8 cellular contexts compared by ENCODE assay signal in the genomic region with DNA sequence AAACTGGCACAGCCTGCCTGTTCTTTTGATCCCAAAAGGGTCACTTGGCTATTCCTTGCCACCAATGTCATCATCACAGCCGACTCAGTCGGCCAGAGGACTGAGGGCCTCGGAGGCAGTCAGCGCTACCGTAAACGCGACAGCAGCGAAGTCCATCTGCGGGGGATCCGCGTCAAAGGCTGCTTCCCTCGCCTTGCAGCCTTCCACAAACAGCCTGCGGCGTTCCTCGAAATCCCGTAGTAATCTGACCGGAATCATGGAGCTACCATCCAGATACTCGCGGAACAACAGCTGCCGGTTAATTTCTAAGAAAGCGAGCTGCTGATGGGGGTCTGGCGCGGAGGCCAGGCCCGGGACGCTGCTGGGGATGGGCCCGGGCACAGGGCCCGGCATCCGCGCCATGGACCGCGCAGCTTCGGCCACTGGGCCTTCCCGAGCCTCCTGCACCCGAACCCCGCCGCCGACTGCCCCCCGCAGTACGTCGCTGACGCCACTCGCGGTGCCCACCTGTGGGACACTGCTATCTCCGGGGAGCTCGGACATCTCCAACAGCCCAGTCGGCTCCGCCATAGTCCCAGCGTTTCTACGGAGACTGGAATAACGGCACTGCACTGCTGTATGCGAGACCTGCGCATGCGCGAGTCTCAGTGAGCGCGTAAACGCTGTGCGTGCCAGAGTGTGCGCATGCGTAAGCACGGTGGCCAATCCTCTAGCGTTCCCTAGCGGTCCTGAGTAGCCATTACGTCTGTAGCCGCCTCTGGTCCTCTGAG.
DNase-seq lines count a peak whose midpoint lies in the region; ATAC-seq, FAIRE-seq and TF ChIP-seq lines count a peak whose summit lies in the region.

A gene with protein sequence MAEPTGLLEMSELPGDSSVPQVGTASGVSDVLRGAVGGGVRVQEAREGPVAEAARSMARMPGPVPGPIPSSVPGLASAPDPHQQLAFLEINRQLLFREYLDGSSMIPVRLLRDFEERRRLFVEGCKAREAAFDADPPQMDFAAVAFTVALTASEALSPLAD (minus strand): TSS at position 620 of the 770 bp plus-strand sequence. CDS start 50 bp downstream, at position 570.

- H3K27me3 Mint-ChIP-seq in T-helper 2 cell treated with Interferon-gamma antibody and Interleukin-4, amounts not matched to agents 5 μg/mL and 100 μg/mL, for 36 hours (ENCODE audit: low read depth) = no peaks in the 10 kb centered on the region

- peaks cover 14% of the 10 kb centered on the region for H3K4me1 Mint-ChIP-seq in T-helper 2 cell treated with Interferon-gamma antibody and Interleukin-4, amounts not matched to agents 5 μg/mL and 100 μg/mL, for 36 hours (ENCODE audit: low read depth)

- peak within 1 kb of the TSS; percentile 94 for H3K4me3 ChIP-seq in astrocyte of the cerebellum (ENCODE audit: low read depth, low read length)

- in situ Hi-C loops in astrocyte of the cerebellum (cut with HindIII; ENCODE audit: low sequenced_read_pairs) = no loop called here

- no peak within 1 kb of the TSS for H3K27ac ChIP-seq in 22Rv1

- peak within 1 kb of the TSS; percentile 84 for H3K27ac Mint-ChIP-seq in T-helper 2 cell treated with Interferon-gamma antibody and Interleukin-4, amounts not matched to agents 5 μg/mL and 100 μg/mL, for 36 hours

- peak within 1 kb of the TSS; percentile 93 for H3K4me3 Mint-ChIP-seq in T-helper 2 cell treated with Interferon-gamma antibody and Interleukin-4, amounts not matched to agents 5 μg/mL and 100 μg/mL, for 36 hours

- peak; percentile 94 for FAIRE-seq in GM18507 (lab: Jason Lieb, UNC)

- DNase-seq in GM18507 (ENCODE audit: extremely low spot score, insufficient read length, low read depth) (peak; percentile 89), NCI-H187 treated with DMSO at 0.1 percent for 48 hours (lab: John Stamatoyannopoulos, UW) (peak; percentile 90), astrocyte of the cerebellum (ENCODE audit: low read depth) (peak; percentile 94), hippocampal formation (lab: John Stamatoyannopoulos, UW) (peak; percentile 87 to 90), retina (peak; percentile 96)
- peak; percentile 97 for DNase-seq in T-helper 2 cell treated with Interferon-gamma antibody and Interleukin-4, amounts not matched to agents 5 μg/mL and 100 μg/mL, for 36 hours (ENCODE audit: low spot score)

- H3K9me3 Mint-ChIP-seq in T-helper 2 cell treated with Interferon-gamma antibody and Interleukin-4, amounts not matched to agents 5 μg/mL and 100 μg/mL, for 36 hours = no peaks in the 10 kb centered on the region

- peak; percentile 79 for ATAC-seq in HG02973 (IDR thresholded peaks at IDR 0.05; ENCODE audit: unreplicated experiment)

- TF ChIP-seq CTCF in 22Rv1 (IDR thresholded peaks at IDR 0.05) (peak; percentile 97), astrocyte of the cerebellum (IDR thresholded peaks at IDR 0.05; ENCODE audit: low read depth, low read length, missing control alignments) (peak; percentile 98)

- H3K36me3 Mint-ChIP-seq in T-helper 2 cell treated with Interferon-gamma antibody and Interleukin-4, amounts not matched to agents 5 μg/mL and 100 μg/mL, for 36 hours (ENCODE audit: low read depth) = peaks cover 9% of the 10 kb centered on the region
